7 cellular contexts compared by ENCODE assay signal in genomic region chr21:39349211-39350093, GRCh38.
DNase-seq lines count a peak whose midpoint lies in the region; ATAC-seq and TF ChIP-seq lines count a peak whose summit lies in the region.

No MANE protein-coding gene starts in this region.

- H3K4me3 ChIP-seq in astrocyte of the spinal cord (ENCODE audit: low read depth, low read length): peak overlapping the region; percentile 53
- peak overlapping the region; percentile 62 for H3K4me3 ChIP-seq in retinal pigment epithelial cell (ENCODE audit: low read length)

- in situ Hi-C loops in astrocyte of the spinal cord (cut with HindIII; ENCODE audit: low sequenced_read_pairs): no loop called here

- DNase-seq in NCI-H2029 treated with DMSO at 0.1 percent for 48 hours (lab: John Stamatoyannopoulos, UW): peak; percentile 93
- DNase-seq in T1000 (lab: John Stamatoyannopoulos, UW): peak; percentile 93
- DNase-seq in astrocyte of the spinal cord (ENCODE audit: low read depth, low spot score): peak; percentile 96
- peak; percentile 44 to 98 (median 90) for DNase-seq in hypothalamus (lab: John Stamatoyannopoulos, UW)
- DNase-seq in retinal pigment epithelial cell (ENCODE audit: low read depth): peak; percentile 79

- TF ChIP-seq CTCF in astrocyte of the spinal cord (IDR thresholded peaks at IDR 0.05; ENCODE audit: low read depth, low read length) (no peak), retinal pigment epithelial cell (conservative IDR thresholded peaks at IDR 0.05; ENCODE audit: low read depth, low read length) (no peak)

- ATAC-seq in GM18511 (IDR thresholded peaks at IDR 0.05; ENCODE audit: unreplicated experiment) (peak; percentile 85), HG03025 (IDR thresholded peaks at IDR 0.05; ENCODE audit: low FRiP score, unreplicated experiment) (peak; percentile 84)

Comparison
In these comparisons a context has a peak if more than half of its experiments do, and no peak if none do; other contexts are left out.
1. Peak in every context shown above with its lines: DNase-seq, ATAC-seq and H3K4me3 ChIP-seq.